Comparison of ENCODE assay signal across 8 cellular contexts in the genomic region with DNA sequence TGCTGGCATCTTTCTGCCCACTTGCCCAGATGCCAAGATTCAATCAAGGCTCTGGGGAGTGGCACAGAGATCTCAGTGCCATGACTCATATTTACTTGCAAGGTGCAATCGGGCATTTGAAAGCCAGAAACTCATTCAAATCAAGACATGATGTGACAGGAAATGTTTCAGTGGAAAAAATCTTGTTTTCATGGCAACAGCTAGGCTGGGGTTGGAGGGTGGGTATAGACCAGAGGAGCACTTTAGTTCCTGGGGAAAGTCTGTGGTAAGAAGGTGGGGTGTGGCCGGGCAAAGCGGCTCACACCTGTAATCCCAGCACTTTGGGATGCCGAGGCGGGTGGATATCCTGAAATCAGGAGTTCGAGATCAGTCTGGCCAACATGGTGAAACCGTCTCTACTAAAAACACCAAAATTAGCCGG. TPM values are rescaled to one million over a fixed set of nuclear protein-coding genes. Genes with fewer than 3 reads are reported as not detected.
DNase-seq lines count a peak whose midpoint lies in the region; ATAC-seq and TF ChIP-seq lines count a peak whose summit lies in the region.
"Had no signal": no experiment of that assay in that cellular context is flagged by ENCODE, and none has a peak within 500 bp of the region (broad histone marks: within the 10 kb centered on the region; RNA-seq: fewer than 3 reads in every experiment).

No MANE protein-coding gene starts in this region.

- no peak for TF ChIP-seq CTCF in mucosa of descending colon (IDR thresholded peaks at IDR 0.05)

- H3K27ac Mint-ChIP-seq in CD4-positive, alpha-beta memory T cell, result peak overlapping the region; percentile 29 to 89 (median 85)

- no peaks in the 10 kb centered on the region for H3K36me3 ChIP-seq in CD4-positive, alpha-beta memory T cell (ENCODE audit: insufficient read depth, low read length)
- H3K36me3 ChIP-seq in mucosa of descending colon (ENCODE audit: low read depth), result no peaks in the 10 kb centered on the region
- H3K36me3 ChIP-seq: sigmoid colon had no signal

- no peak overlapping the region for H3K4me3 ChIP-seq in CD4-positive, alpha-beta memory T cell (ENCODE audit: low read length in 2 of 2)
- H3K4me3 ChIP-seq in mucosa of descending colon, result no peak overlapping the region

- ATAC-seq in mucosa of descending colon (peak; percentile 75), GM18907 (IDR thresholded peaks at IDR 0.05; ENCODE audit: unreplicated experiment) (no peak)

- intact Hi-C loops in CD4-positive, alpha-beta memory T cell (cut with micrococcal nuclease), result no loop called here
- intact Hi-C loops in mucosa of descending colon (cut with DNase I, micrococcal nuclease), result no loop called here

- H3K36me3 Mint-ChIP-seq in CD4-positive, alpha-beta memory T cell, result no peaks in the 10 kb centered on the region

- CTCF ChIA-PET in CD4-positive, alpha-beta memory T cell (lab: Charles Lee; ENCODE audit: partially characterized antibody), result interaction anchor here (0.7 kb wide), 1 partner anchor 342 kb away, joined by 3 read pairs; no protein-coding TSS in a partner anchor

- no peaks in the 10 kb centered on the region for H3K27me3 ChIP-seq in CD4-positive, alpha-beta memory T cell (ENCODE audit: insufficient read depth, low read length)
- H3K27me3 ChIP-seq: sigmoid colon had no signal

- H3K27me3 Mint-ChIP-seq in CD4-positive, alpha-beta memory T cell, result no peaks in the 10 kb centered on the region

- no peak overlapping the region for H3K27ac ChIP-seq in CD4-positive, alpha-beta memory T cell (ENCODE audit: low read depth, low read length)
- H3K27ac ChIP-seq: sigmoid colon had no signal

- DNase-seq in CD4-positive, alpha-beta memory T cell, result peak in 2 of 5 donors; percentile 13 to 43
- peak; percentile 66 for DNase-seq in activated CD8-positive, alpha-beta memory T cell treated with anti-CD3 and anti-CD28 coated beads, Interleukin-2, amount 50 U/mL, for 48 hours
- DNase-seq in mucosa of descending colon, result peak in 2 of 3 donors; percentile 48 to 55
- DNase-seq in NCI-H187 treated with DMSO at 0.1 percent for 48 hours (lab: John Stamatoyannopoulos, UW), result no peak
- DNase-seq in SKM-1 (lab: John Stamatoyannopoulos, UW; ENCODE audit: unreplicated experiment), result no peak
- DNase-seq: sigmoid colon had no signal

- no peaks in the 10 kb centered on the region for H3K9me3 Mint-ChIP-seq in CD4-positive, alpha-beta memory T cell

- POLR2A ChIA-PET in CD4-positive, alpha-beta memory T cell (lab: Charles Lee; ENCODE audit: partially characterized antibody), result interaction anchor here (0.7 to 1.0 kb wide), 2 partner anchors 35 to 71 kb away, joined by 3 to 5 read pairs; a partner anchor contains a TSS

- H3K4me1 ChIP-seq in CD4-positive, alpha-beta memory T cell (ENCODE audit: insufficient read depth, low read length), result peaks cover 11% of the 10 kb centered on the region
- peaks cover 14% of the 10 kb centered on the region for H3K4me1 ChIP-seq in mucosa of descending colon (ENCODE audit: low read depth)

- peaks cover 7 to 25% (median 18%) of the 10 kb centered on the region in 4 donors for H3K4me1 Mint-ChIP-seq in CD4-positive, alpha-beta memory T cell

- H3K9me3 ChIP-seq in CD4-positive, alpha-beta memory T cell (ENCODE audit: control insufficient read depth in 1 of 2, low read length in 2 of 2), result no peaks in the 10 kb centered on the region
- no peaks in the 10 kb centered on the region for H3K9me3 ChIP-seq in mucosa of descending colon
- H3K9me3 ChIP-seq: sigmoid colon had no signal

- H3K4me3 Mint-ChIP-seq in CD4-positive, alpha-beta memory T cell, result peak overlapping the region; percentile 45 to 83 (median 73)

RNA-seq across cellular contexts. Expression of a gene that starts 1.2 kb away (rescaled TPM):
- total RNA-seq in CD4-positive, alpha-beta memory T cell, result under 1 TPM; 0.44 to 0.91 TPM
- not detected for polyA plus RNA-seq in CD4-positive, alpha-beta memory T cell
- not detected for total RNA-seq in mucosa of descending colon
- total RNA-seq: sigmoid colon; T-helper 1 cell treated with Interleukin-12 subunit alpha and Interleukin-12 subunit beta and Interleukin-4 antibody, amounts not matched to agents 30 ng/mL and 1 ng/mL, for 36 hours had no signal

RNA-seq across cellular contexts. Expression of a gene that starts 26.0 kb away (rescaled TPM):
- under 1 TPM in 1 of 2 experiments, not detected in 1; 0.17 TPM for total RNA-seq in CD4-positive, alpha-beta memory T cell
- not detected for polyA plus RNA-seq in CD4-positive, alpha-beta memory T cell
- 10 to 100 TPM; 12.7 to 25.3 (median 18.0) TPM for total RNA-seq in mucosa of descending colon

RNA-seq across cellular contexts. Expression of a gene that starts 35.0 kb away (rescaled TPM):
- total RNA-seq in CD4-positive, alpha-beta memory T cell, result under 1 TPM in 1 of 2 experiments, not detected in 1; 0.47 TPM
- not detected for polyA plus RNA-seq in CD4-positive, alpha-beta memory T cell
- total RNA-seq in mucosa of descending colon, result not detected
- total RNA-seq: T-helper 1 cell treated with Interleukin-12 subunit alpha and Interleukin-12 subunit beta and Interleukin-4 antibody, amounts not matched to agents 30 ng/mL and 1 ng/mL, for 36 hours had no signal

RNA-seq across cellular contexts. Expression of a gene that starts 43.2 kb away (rescaled TPM):
- 10 to 100 TPM; 30.6 to 32.3 TPM for total RNA-seq in CD4-positive, alpha-beta memory T cell
- 100 to 1,000 TPM in 1 of 2 donors, 10 to 100 TPM in 1; 83.5 to 114 TPM for polyA plus RNA-seq in CD4-positive, alpha-beta memory T cell
- 10 to 100 TPM; 70.1 to 90.6 (median 71.4) TPM for total RNA-seq in mucosa of descending colon

RNA-seq across cellular contexts. Expression of a gene that starts 46.3 kb away (rescaled TPM):
- 10 to 100 TPM; 14.0 to 15.8 TPM for total RNA-seq in CD4-positive, alpha-beta memory T cell
- 1 to 10 TPM; 5.6 to 8.8 TPM for polyA plus RNA-seq in CD4-positive, alpha-beta memory T cell
- total RNA-seq in mucosa of descending colon, result 10 to 100 TPM; 23.0 to 39.7 (median 23.2) TPM

Comparison
In these comparisons a context has a peak if more than half of its experiments do, and no peak if none do; other contexts are left out.
1. DNase-seq: peak in activated CD8-positive, alpha-beta memory T cell treated with anti-CD3 and anti-CD28 coated beads, Interleukin-2, amount 50 U/mL, for 48 hours (single experiment) and mucosa of descending colon (2 of 3); none in NCI-H187 treated with DMSO at 0.1 percent for 48 hours (single experiment) and SKM-1 (single experiment).
2. RNA of a gene that starts 26.0 kb away (total RNA-seq): 12.7 to 25.3 TPM in mucosa of descending colon; 0.17 TPM in CD4-positive, alpha-beta memory T cell; every median in the first group is over 10 times any median in the second.